Comparison of ENCODE assay signal across 1 cellular context in genomic region chr9:113381909-113382411, GRCh38.
A peak's percentile ranks its signal among the peaks of the same experiment; 100 is the strongest.
TF ChIP-seq lines count a peak whose summit lies in the region.

No MANE protein-coding gene starts in this region.

TF ChIP-seq in HepG2, 621 proteins besides CTCF, POLR2A, EP300 and RAD21 (continued from another document and continues in another):
- TF ChIP-seq HNF1A (IDR thresholded peaks at IDR 0.05; ENCODE audit: low read depth) (peak; percentile 62), HNF1A (CRISPR knock-in tag; IDR thresholded peaks at IDR 0.05; ENCODE audit: borderline replicate concordance) (no peak), CENPBD1 (CRISPR knock-in tag; IDR thresholded peaks at IDR 0.05; ENCODE audit: borderline replicate concordance, low read depth) (no peak), CAMTA2 (CRISPR knock-in tag; IDR thresholded peaks at IDR 0.05; ENCODE audit: borderline replicate concordance) (no peak), PRPF4 (IDR thresholded peaks at IDR 0.05; ENCODE audit: low read depth, low read length, poor library complexity, severe bottlenecking) (no peak), SNAPC2 (CRISPR knock-in tag; IDR thresholded peaks at IDR 0.05) (no peak), BRD4 (CRISPR knock-in tag; IDR thresholded peaks at IDR 0.05) (peak; percentile 51; the same call in 1 of the 2 replicates), ZMYM3 (CRISPR knock-in tag; IDR thresholded peaks at IDR 0.05) (peak; percentile 82), ZBTB42 (CRISPR knock-in tag; IDR thresholded peaks at IDR 0.05) (no peak), HNRNPK (IDR thresholded peaks at IDR 0.05; ENCODE audit: low read depth, low read length, poor library complexity, severe bottlenecking) (no peak), ESRRA (CRISPR knock-in tag; IDR thresholded peaks at IDR 0.05; ENCODE audit: low read depth) (0 out of 2 replicates have a peak, but pooled peaks have one; percentile 41), ZNF607 (CRISPR knock-in tag; IDR thresholded peaks at IDR 0.05; ENCODE audit: borderline replicate concordance) (no peak), SIX4 (CRISPR knock-in tag; IDR thresholded peaks at IDR 0.05) (no peak), FOXP4 (CRISPR knock-in tag; IDR thresholded peaks at IDR 0.05) (peak; percentile 68), ISX (CRISPR knock-in tag; conservative IDR thresholded peaks at IDR 0.05) (no peak), TGIF2 (CRISPR knock-in tag; IDR thresholded peaks at IDR 0.05) (no peak), ZNF777 (CRISPR knock-in tag; IDR thresholded peaks at IDR 0.05) (no peak), ZZZ3 (CRISPR knock-in tag; IDR thresholded peaks at IDR 0.05; ENCODE audit: borderline replicate concordance) (no peak), SAFB2 (CRISPR knock-in tag; IDR thresholded peaks at IDR 0.05; ENCODE audit: borderline replicate concordance, low read depth) (no peak), ZNF503 (CRISPR knock-in tag; IDR thresholded peaks at IDR 0.05) (no peak), ZNF878 (CRISPR knock-in tag; IDR thresholded peaks at IDR 0.05) (no peak), NAIF1 (CRISPR knock-in tag; IDR thresholded peaks at IDR 0.05; ENCODE audit: borderline replicate concordance) (no peak), TFDP1 (CRISPR knock-in tag; IDR thresholded peaks at IDR 0.05; ENCODE audit: borderline replicate concordance) (no peak; the same call in 1 of the 2 replicates), NFE2L2 (IDR thresholded peaks at IDR 0.05; ENCODE audit: low read length) (no peak), PCBP2 (optimal IDR thresholded peaks at IDR 0.05; ENCODE audit: low read depth, low read length, poor library complexity, severe bottlenecking) (no peak), MYNN (CRISPR knock-in tag; IDR thresholded peaks at IDR 0.05; ENCODE audit: low read depth) (no peak), SP140L (CRISPR knock-in tag; IDR thresholded peaks at IDR 0.05; ENCODE audit: borderline replicate concordance) (no peak), ZNF569 (CRISPR knock-in tag; IDR thresholded peaks at IDR 0.05; ENCODE audit: borderline replicate concordance) (no peak), PLRG1 (conservative IDR thresholded peaks at IDR 0.05) (no peak), ZMYM2 (CRISPR knock-in tag; IDR thresholded peaks at IDR 0.05) (peak; percentile 67; the same call in 1 of the 2 replicates), ZNF468 (CRISPR knock-in tag; IDR thresholded peaks at IDR 0.05) (no peak), ZNF136 (CRISPR knock-in tag; IDR thresholded peaks at IDR 0.05; ENCODE audit: low read depth) (no peak), RFX3 (CRISPR knock-in tag; IDR thresholded peaks at IDR 0.05) (no peak), TFDP2 (CRISPR knock-in tag; IDR thresholded peaks at IDR 0.05) (no peak), ZFP37 (CRISPR knock-in tag; IDR thresholded peaks at IDR 0.05; ENCODE audit: borderline replicate concordance) (no peak), ZNF609 (CRISPR knock-in tag; IDR thresholded peaks at IDR 0.05; ENCODE audit: borderline replicate concordance) (no peak), XBP1 (CRISPR knock-in tag; IDR thresholded peaks at IDR 0.05) (no peak), ZNF441 (CRISPR knock-in tag; IDR thresholded peaks at IDR 0.05; ENCODE audit: borderline replicate concordance) (no peak), SP2 (CRISPR knock-in tag; IDR thresholded peaks at IDR 0.05) (no peak), MEF2D (CRISPR knock-in tag; IDR thresholded peaks at IDR 0.05) (no peak), SOX5 (CRISPR knock-in tag; IDR thresholded peaks at IDR 0.05; ENCODE audit: borderline replicate concordance) (peak; percentile 69; the same call in 1 of the 2 replicates), ZNF121 (CRISPR knock-in tag; IDR thresholded peaks at IDR 0.05) (no peak), ZNF382 (CRISPR knock-in tag; IDR thresholded peaks at IDR 0.05; ENCODE audit: borderline replicate concordance) (no peak)
- TF ChIP-seq, protein P1, sequence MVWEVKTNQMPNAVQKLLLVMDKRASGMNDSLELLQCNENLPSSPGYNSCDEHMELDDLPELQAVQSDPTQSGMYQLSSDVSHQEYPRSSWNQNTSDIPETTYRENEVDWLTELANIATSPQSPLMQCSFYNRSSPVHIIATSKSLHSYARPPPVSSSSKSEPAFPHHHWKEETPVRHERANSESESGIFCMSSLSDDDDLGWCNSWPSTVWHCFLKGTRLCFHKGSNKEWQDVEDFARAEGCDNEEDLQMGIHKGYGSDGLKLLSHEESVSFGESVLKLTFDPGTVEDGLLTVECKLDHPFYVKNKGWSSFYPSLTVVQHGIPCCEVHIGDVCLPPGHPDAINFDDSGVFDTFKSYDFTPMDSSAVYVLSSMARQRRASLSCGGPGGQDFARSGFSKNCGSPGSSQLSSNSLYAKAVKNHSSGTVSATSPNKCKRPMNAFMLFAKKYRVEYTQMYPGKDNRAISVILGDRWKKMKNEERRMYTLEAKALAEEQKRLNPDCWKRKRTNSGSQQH (CRISPR knock-in tag; IDR thresholded peaks at IDR 0.05; ENCODE audit: low read depth) = no peak
- TF ChIP-seq, protein P2, sequence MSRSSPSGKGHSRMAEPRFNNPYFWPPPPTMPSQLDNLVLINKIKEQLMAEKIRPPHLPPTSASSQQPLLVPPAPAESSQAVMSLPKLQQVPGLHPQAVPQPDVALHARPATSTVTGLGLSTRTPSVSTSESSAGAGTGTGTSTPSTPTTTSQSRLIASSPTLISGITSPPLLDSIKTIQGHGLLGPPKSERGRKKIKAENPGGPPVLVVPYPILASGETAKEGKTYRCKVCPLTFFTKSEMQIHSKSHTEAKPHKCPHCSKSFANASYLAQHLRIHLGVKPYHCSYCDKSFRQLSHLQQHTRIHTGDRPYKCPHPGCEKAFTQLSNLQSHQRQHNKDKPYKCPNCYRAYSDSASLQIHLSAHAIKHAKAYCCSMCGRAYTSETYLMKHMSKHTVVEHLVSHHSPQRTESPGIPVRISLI (CRISPR knock-in tag; IDR thresholded peaks at IDR 0.05; ENCODE audit: borderline replicate concordance) = 0 out of 2 replicates have a peak, but pooled peaks have one; percentile 28
- TF ChIP-seq, protein P3, sequence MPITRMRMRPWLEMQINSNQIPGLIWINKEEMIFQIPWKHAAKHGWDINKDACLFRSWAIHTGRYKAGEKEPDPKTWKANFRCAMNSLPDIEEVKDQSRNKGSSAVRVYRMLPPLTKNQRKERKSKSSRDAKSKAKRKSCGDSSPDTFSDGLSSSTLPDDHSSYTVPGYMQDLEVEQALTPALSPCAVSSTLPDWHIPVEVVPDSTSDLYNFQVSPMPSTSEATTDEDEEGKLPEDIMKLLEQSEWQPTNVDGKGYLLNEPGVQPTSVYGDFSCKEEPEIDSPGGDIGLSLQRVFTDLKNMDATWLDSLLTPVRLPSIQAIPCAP (CRISPR knock-in tag; IDR thresholded peaks at IDR 0.05; ENCODE audit: low read depth) = no peak
